Comparison of ENCODE assay signal across 8 cellular contexts in the genomic region with DNA sequence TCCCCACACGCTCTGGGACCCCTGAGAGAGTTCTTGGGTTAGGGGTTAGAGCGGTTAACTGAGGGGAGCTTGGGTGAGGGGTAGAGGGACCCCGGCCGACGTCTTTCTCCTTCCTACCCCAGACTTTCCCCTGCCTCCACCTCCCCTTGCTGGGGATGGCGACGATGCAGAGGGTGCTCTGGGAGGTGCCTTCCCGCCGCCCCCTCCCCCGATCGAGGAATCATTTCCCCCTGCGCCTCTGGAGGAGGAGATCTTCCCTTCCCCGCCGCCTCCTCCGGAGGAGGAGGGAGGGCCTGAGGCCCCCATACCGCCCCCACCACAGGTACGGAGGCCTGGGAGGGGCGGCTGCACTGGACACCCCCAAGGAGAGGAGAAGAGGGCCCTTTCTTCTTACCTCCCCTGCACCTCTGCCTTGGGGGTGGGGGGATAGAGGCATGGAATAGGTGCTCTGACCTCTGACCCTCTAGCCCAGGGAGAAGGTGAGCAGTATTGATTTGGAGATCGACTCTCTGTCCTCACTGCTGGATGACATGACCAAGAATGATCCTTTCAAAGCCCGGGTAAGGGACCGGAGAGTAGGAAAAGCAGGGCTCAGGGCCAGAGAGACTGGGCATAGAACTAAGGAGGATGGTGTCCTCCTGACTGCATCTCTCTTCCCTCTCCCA. TPM values are rescaled to one million over a fixed set of nuclear protein-coding genes. Genes with fewer than 3 reads are reported as not detected.
DNase-seq lines count a peak whose midpoint lies in the region; ATAC-seq, FAIRE-seq and TF ChIP-seq lines count a peak whose summit lies in the region.

No MANE protein-coding gene starts in this region.

- TF ChIP-seq POLR2A in GM12878 (IDR thresholded peaks at IDR 0.05; ENCODE audit: low read depth, low read length) (no peak), right lobe of liver (IDR thresholded peaks at IDR 0.05) (no peak), thyroid gland (IDR thresholded peaks at IDR 0.05) (no peak)

- no peak overlapping the region for H2AFZ ChIP-seq in GM12878 (ENCODE audit: control insufficient read depth, low read depth, low read length)

- peaks cover 48% of the 10 kb centered on the region for H3K79me2 ChIP-seq in GM12878 (ENCODE audit: control insufficient read depth, insufficient read depth, low read length)

- H3K4me3 Mint-ChIP-seq in activated CD4-positive, alpha-beta T cell treated with anti-CD3 and anti-CD28 coated beads, Interleukin-2, amount 10 ng/mL, durations not matched to agents 7 days and 5 days: no peak overlapping the region

- H3K9ac ChIP-seq in GM12878 (ENCODE audit: control insufficient read depth, insufficient read depth, low read length): peak overlapping the region; percentile 94

- no peaks in the 10 kb centered on the region for H3K9me3 ChIP-seq in GM12878 (replicated peaks; ENCODE audit: control insufficient read depth, insufficient read depth, low read length)
- no peaks in the 10 kb centered on the region for H3K9me3 ChIP-seq in right lobe of liver
- no peaks in the 10 kb centered on the region for H3K9me3 ChIP-seq in thyroid gland

- RAD21 ChIA-PET in GM12878 (lab: Charles Lee; ENCODE audit: unreplicated experiment): interaction anchor here (0.5 to 1.3 kb wide), 2 partner anchors 34 to 35 kb away, joined by 3 to 5 read pairs; no protein-coding TSS in a partner anchor

- POLR2A ChIA-PET in activated CD4-positive, alpha-beta T cell treated with anti-CD3 and anti-CD28 coated beads, Interleukin-2, amount 10 ng/mL, durations not matched to agents 7 days and 5 days (lab: Charles Lee): no interaction called here
- POLR2A ChIA-PET in GM12878 (lab: Charles Lee): no interaction called here

- H3K27ac ChIP-seq in GM12878 (ENCODE audit: control insufficient read depth, insufficient read depth) (peak overlapping the region; percentile 92), right lobe of liver (peak overlapping the region; percentile 98 to 99 (median 98)), thyroid gland (peak overlapping the region; percentile 86 to 97 (median 97))

- peaks cover 20% of the 10 kb centered on the region for H3K4me1 ChIP-seq in GM12878 (ENCODE audit: control insufficient read depth, insufficient read depth, low read length)
- H3K4me1 ChIP-seq in right lobe of liver: peaks cover 0 to 47% (median 19%) of the 10 kb centered on the region in 4 donors
- peaks cover 33 to 54% of the 10 kb centered on the region in 2 donors for H3K4me1 ChIP-seq in thyroid gland

- in situ Hi-C loops in GM12878 (cut with MboI): no loop called here

- no peak for TF ChIP-seq CTCF in GM12878 (IDR thresholded peaks at IDR 0.05 in 2 of 3, conservative IDR thresholded peaks at IDR 0.05 in 1 of 3; ENCODE audit: control insufficient read depth in 2 of 3, extremely low read depth in 1 of 3, insufficient read depth in 1 of 3, low read depth in 3 of 3, low read length in 3 of 3)
- TF ChIP-seq CTCF in right lobe of liver (IDR thresholded peaks at IDR 0.05): no peak
- no peak for TF ChIP-seq CTCF in thyroid gland (IDR thresholded peaks at IDR 0.05)

- FAIRE-seq in GM12878 (lab: Jason Lieb, UNC): no peak

- TF ChIP-seq EP300 in GM12878 (IDR thresholded peaks at IDR 0.05; ENCODE audit: borderline replicate concordance in 1 of 2, control insufficient read depth in 1 of 2, low read depth in 2 of 2, low read length in 2 of 2): no peak

- H3K36me3 ChIP-seq in GM12878 (ENCODE audit: control insufficient read depth in 2 of 2, insufficient read depth in 2 of 2, low read length in 1 of 2): peaks cover 0 to 3% of the 10 kb centered on the region in 2 experiments; a peak in 1 of 4 replicates
- H3K36me3 ChIP-seq in right lobe of liver: peaks cover 0 to 2% (median 0%) of the 10 kb centered on the region in 4 donors
- H3K36me3 ChIP-seq in thyroid gland: no peaks in the 10 kb centered on the region

- WGBS in GM12878 (ENCODE audit: insufficient coverage, insufficient replicate concordance, low lambda C conversion rate, missing lambda C conversion rate): 60% methylated on average over 9 of the region's 21 CpGs
- 4% methylated on average over 13 of the region's 21 CpGs for WGBS in right lobe of liver (ENCODE audit: insufficient coverage, low coverage, low lambda C conversion rate, missing lambda C conversion rate)
- WGBS in thyroid gland, 2 donors: 45 to 48% methylated on average over 3 to 16 of the region's 21 CpGs

- BruUV-seq in GM12878 (replicated peaks; lab: Mats Ljungman, UMichigan): no TSS peak

- H3K4me2 ChIP-seq in GM12878 (ENCODE audit: control insufficient read depth, insufficient read depth): peak overlapping the region; percentile 76

- DNase-seq in activated CD4-positive, alpha-beta T cell treated with anti-CD3 and anti-CD28 coated beads, Interleukin-2, amount 10 ng/mL, durations not matched to agents 7 days and 5 days: no peak
- DNase-seq in activated CD4-positive, alpha-beta T cell treated with anti-CD3 and anti-CD28 coated beads for 4 hours: no peak
- DNase-seq in GM12878 (ENCODE audit: low read depth, low spot score): no peak
- DNase-seq in right lobe of liver: peak in 1 of 3 donors; percentile 53
- no peak for DNase-seq in thyroid gland
- DNase-seq in GDM1 (lab: John Stamatoyannopoulos, UW): no peak
- no peak for DNase-seq in NCI-H128 (lab: John Stamatoyannopoulos, UW; ENCODE audit: unreplicated experiment)

- peak overlapping the region; percentile 72 for H3K27ac Mint-ChIP-seq in activated CD4-positive, alpha-beta T cell treated with anti-CD3 and anti-CD28 coated beads, Interleukin-2, amount 10 ng/mL, durations not matched to agents 7 days and 5 days

- ATAC-seq in GM12878: no peak
- peak in 2 of 4 donors; percentile 3 to 29 for ATAC-seq in right lobe of liver
- ATAC-seq in HG03097 (IDR thresholded peaks at IDR 0.05; ENCODE audit: low FRiP score, unreplicated experiment): no peak

- SMC1A ChIA-PET in GM12878 (lab: Charles Lee; ENCODE audit: uncharacterized antibody, unreplicated experiment): no interaction called here

- no peaks in the 10 kb centered on the region for H3K27me3 ChIP-seq in GM12878 (replicated peaks in 1 of 2; ENCODE audit: control insufficient read depth in 2 of 2, insufficient read depth in 2 of 2, low read length in 1 of 2)
- H3K27me3 ChIP-seq in right lobe of liver: no peaks in the 10 kb centered on the region
- no peaks in the 10 kb centered on the region for H3K27me3 ChIP-seq in thyroid gland

- no peaks in the 10 kb centered on the region for H3K9me3 Mint-ChIP-seq in activated CD4-positive, alpha-beta T cell treated with anti-CD3 and anti-CD28 coated beads, Interleukin-2, amount 10 ng/mL, durations not matched to agents 7 days and 5 days

- H3K27me3 Mint-ChIP-seq in activated CD4-positive, alpha-beta T cell treated with anti-CD3 and anti-CD28 coated beads, Interleukin-2, amount 10 ng/mL, durations not matched to agents 7 days and 5 days: no peaks in the 10 kb centered on the region

- H3K4me3 ChIP-seq in GM12878 (peak overlapping the region; percentile 99), right lobe of liver (peak overlapping the region; percentile 69 to 98 (median 93)), thyroid gland (replicated peaks in 1 of 3) (peak overlapping the region; percentile 70 to 100 (median 99))

- intact Hi-C loops in GM12878 (cut with micrococcal nuclease; ENCODE audit: unreplicated experiment) (loop anchor here (5.0 kb wide), 1 partner anchor 75 kb away; no protein-coding TSS in a partner anchor), right lobe of liver (cut with DNase I) (no loop called here), thyroid gland (cut with DNase I) (loop anchor here (5.0 to 10.0 kb wide), 2 partner anchors 35 to 97 kb away; a partner anchor contains a TSS)

- H3K4me1 Mint-ChIP-seq in activated CD4-positive, alpha-beta T cell treated with anti-CD3 and anti-CD28 coated beads, Interleukin-2, amount 10 ng/mL, durations not matched to agents 7 days and 5 days: peaks cover 24% of the 10 kb centered on the region

- peaks cover 9% of the 10 kb centered on the region for H3K36me3 Mint-ChIP-seq in activated CD4-positive, alpha-beta T cell treated with anti-CD3 and anti-CD28 coated beads, Interleukin-2, amount 10 ng/mL, durations not matched to agents 7 days and 5 days (ENCODE audit: low read depth)

- CTCF ChIA-PET in activated CD4-positive, alpha-beta T cell treated with anti-CD3 and anti-CD28 coated beads, Interleukin-2, amount 10 ng/mL, durations not matched to agents 7 days and 5 days (lab: Charles Lee): no interaction called here
- CTCF ChIA-PET in GM12878 (lab: Yijun Ruan, JAX): interaction anchor here (0.7 kb wide), 1 partner anchor 374 kb away, joined by 3 read pairs; no protein-coding TSS in a partner anchor

- H4K20me1 ChIP-seq in GM12878 (ENCODE audit: control insufficient read depth, insufficient read depth): no peaks in the 10 kb centered on the region; the same call in 1 of the 2 replicates

- no peak for TF ChIP-seq RAD21 in GM12878 (IDR thresholded peaks at IDR 0.05; ENCODE audit: insufficient read depth, low read depth, low read length)

RNA-seq across cellular contexts. Expression of a gene that starts 1.1 kb away (rescaled TPM):
- total RNA-seq in activated CD4-positive, alpha-beta T cell treated with anti-CD3 and anti-CD28 coated beads, Interleukin-2, amount 10 ng/mL, durations not matched to agents 7 days and 5 days: 100 to 1,000 TPM; 189 TPM
- total RNA-seq in GM12878 (2013; cell fraction: nucleolus; rRNA removed): 12.6 and 17.0 TPM in 2 replicates
- total RNA-seq in GM12878 (2014; rRNA removed) (16.5 and 23.2 TPM in 2 replicates), GM12878 (2014; rRNA removed; fragmentation: Illumina TruSeq; extraction: Trizol) (11.8 and 16.6 TPM in 2 replicates), GM12878 (2021) (90.5 and 100 TPM in 2 replicates), right lobe of liver (100 to 1,000 TPM in 1 of 6 experiments, 10 to 100 TPM in 5; 29.7 to 129 (median 43.6) TPM), thyroid gland (10 to 100 TPM; 24.6 to 55.4 (median 31.3) TPM)
- polyA plus RNA-seq in GM12878 (2011; ENCODE audit: low read depth): 32.5 TPM
- polyA plus RNA-seq in GM12878 (2011; rRNA removed) (2.4 and 4.5 TPM in 2 replicates), GM12878 (2014; fragmentation: Illumina TruSeq; extraction: Trizol) (28.2 and 44.0 TPM in 2 replicates), GM12878 (2014; fragmentation: Nextera tagmentation; extraction: Ambion mirVana) (1 to 10 TPM; 2.1 to 4.0 TPM), GM12878 (2014; rRNA removed) (32.0 and 47.3 TPM in 2 replicates), GM12878 (2016; fragmentation: Nextera tagmentation; extraction: Ambion mirVana) (10 to 100 TPM; 66.5 to 82.3 TPM)
- 9.0 and 12.3 TPM in 2 replicates for polyA plus RNA-seq in GM12878 (2011; cell fraction: cytosol; rRNA removed)
- 41.0 and 61.8 TPM in 2 replicates for polyA plus RNA-seq in GM12878 (2011; cell fraction: nucleus; rRNA removed)
- 61.2 and 77.5 TPM in 2 replicates for polyA plus RNA-seq in GM12878 (2012)
- polyA minus RNA-seq in GM12878 (2011; rRNA and poly(A)+ RNA removed): 9.9 and 16.7 TPM in 2 replicates
- 23.9 and 26.0 TPM in 2 replicates for polyA minus RNA-seq in GM12878 (2011; cell fraction: cytosol; rRNA and poly(A)+ RNA removed)
- 24.9 and 40.2 TPM in 2 replicates for polyA minus RNA-seq in GM12878 (2011; cell fraction: nucleus; rRNA and poly(A)+ RNA removed)

RNA-seq across cellular contexts. Expression of a gene that starts 19.7 kb away (rescaled TPM):
- total RNA-seq in activated CD4-positive, alpha-beta T cell treated with anti-CD3 and anti-CD28 coated beads, Interleukin-2, amount 10 ng/mL, durations not matched to agents 7 days and 5 days: under 1 TPM; 0.29 to 0.30 TPM
- total RNA-seq in GM12878 (2013; cell fraction: nucleolus; rRNA removed): not detected in 2 replicates
- total RNA-seq in GM12878 (2014; rRNA removed) (not detected in 2 replicates), GM12878 (2014; rRNA removed; fragmentation: Illumina TruSeq; extraction: Trizol) (not detected in 2 replicates), GM12878 (2021) (0.05 and 0.13 TPM in 2 replicates), right lobe of liver (under 1 TPM; 0.05 to 0.51 (median 0.14) TPM), thyroid gland (under 1 TPM in 2 of 4 donors, not detected in 2; 0.11 to 0.54 TPM)
- not detected for polyA plus RNA-seq in GM12878 (2011; ENCODE audit: low read depth)
- polyA plus RNA-seq in GM12878 (2011; rRNA removed) (0.03 TPM in 1 of 2 replicates, not detected in the other), GM12878 (2014; fragmentation: Illumina TruSeq; extraction: Trizol) (not detected in 2 replicates), GM12878 (2014; fragmentation: Nextera tagmentation; extraction: Ambion mirVana) (not detected), GM12878 (2014; rRNA removed) (not detected in 2 replicates), GM12878 (2016; fragmentation: Nextera tagmentation; extraction: Ambion mirVana) (not detected)
- polyA plus RNA-seq in GM12878 (2011; cell fraction: cytosol; rRNA removed): 0.03 TPM in 2 replicates
- polyA plus RNA-seq in GM12878 (2011; cell fraction: nucleus; rRNA removed): 0.03 and 0.04 TPM in 2 replicates
- not detected in 2 replicates for polyA plus RNA-seq in GM12878 (2012)
- 0.05 and 0.15 TPM in 2 replicates for polyA minus RNA-seq in GM12878 (2011; rRNA and poly(A)+ RNA removed)
- polyA minus RNA-seq in GM12878 (2011; cell fraction: cytosol; rRNA and poly(A)+ RNA removed): not detected in 2 replicates
- polyA minus RNA-seq in GM12878 (2011; cell fraction: nucleus; rRNA and poly(A)+ RNA removed): 0.10 TPM in 1 of 2 replicates, not detected in the other

RNA-seq across cellular contexts. Expression of a gene that starts 26.4 kb away (rescaled TPM):
- total RNA-seq in activated CD4-positive, alpha-beta T cell treated with anti-CD3 and anti-CD28 coated beads, Interleukin-2, amount 10 ng/mL, durations not matched to agents 7 days and 5 days: 10 to 100 TPM; 10.0 to 11.4 TPM
- total RNA-seq in GM12878 (2013; cell fraction: nucleolus; rRNA removed): not detected in 2 replicates
- total RNA-seq in GM12878 (2014; rRNA removed): not detected in 2 replicates
- not detected in 2 replicates for total RNA-seq in GM12878 (2014; rRNA removed; fragmentation: Illumina TruSeq; extraction: Trizol)
- total RNA-seq in GM12878 (2021): 0.21 and 0.29 TPM in 2 replicates
- polyA plus RNA-seq in GM12878 (2011; ENCODE audit: low read depth): not detected
- polyA plus RNA-seq in GM12878 (2011; rRNA removed): 0.11 and 0.13 TPM in 2 replicates
- polyA plus RNA-seq in GM12878 (2011; cell fraction: cytosol; rRNA removed): 0.03 and 0.04 TPM in 2 replicates
- polyA plus RNA-seq in GM12878 (2011; cell fraction: nucleus; rRNA removed): 0.21 and 0.32 TPM in 2 replicates
- 0.69 and 1.2 TPM in 2 replicates for polyA plus RNA-seq in GM12878 (2012)
- not detected in 2 replicates for polyA plus RNA-seq in GM12878 (2014; fragmentation: Illumina TruSeq; extraction: Trizol)
- not detected for polyA plus RNA-seq in GM12878 (2014; fragmentation: Nextera tagmentation; extraction: Ambion mirVana)
- polyA plus RNA-seq in GM12878 (2014; rRNA removed): not detected in 2 replicates
- under 1 TPM; 0.28 to 0.35 TPM for polyA plus RNA-seq in GM12878 (2016; fragmentation: Nextera tagmentation; extraction: Ambion mirVana)
- polyA minus RNA-seq in GM12878 (2011; rRNA and poly(A)+ RNA removed): 0.37 TPM in 1 of 2 replicates, not detected in the other
- not detected in 2 replicates for polyA minus RNA-seq in GM12878 (2011; cell fraction: cytosol; rRNA and poly(A)+ RNA removed)
- polyA minus RNA-seq in GM12878 (2011; cell fraction: nucleus; rRNA and poly(A)+ RNA removed): not detected in 2 replicates
- 10 to 100 TPM; 12.6 to 41.3 (median 16.5) TPM for total RNA-seq in right lobe of liver
- 10 to 100 TPM in 3 of 4 donors, 1 to 10 TPM in 1; 7.5 to 22.4 (median 16.4) TPM for total RNA-seq in thyroid gland

Comparison
In these comparisons a context has a peak if more than half of its experiments do, and no peak if none do; other contexts are left out.
1. RNA of a gene that starts 26.4 kb away (total RNA-seq): 12.6 to 41.3 TPM in right lobe of liver, 7.5 to 22.4 TPM in thyroid gland and 10.0 to 11.4 TPM in activated CD4-positive, alpha-beta T cell treated with anti-CD3 and anti-CD28 coated beads, Interleukin-2, amount 10 ng/mL, durations not matched to agents 7 days and 5 days; 0.21 to 0.29 TPM in GM12878; every median in the first group is over 4 times any median in the second.
2. intact Hi-C loops: an anchor here in GM12878 (5.0 kb wide) and thyroid gland (5.0 to 10.0 kb wide); none called in right lobe of liver.
3. Peak in every context shown above with its lines, with median percentiles within 50 percentile points of each other: H3K27ac ChIP-seq and H3K4me3 ChIP-seq.